Comparison of ENCODE assay signal across 8 cellular contexts in the genomic region with DNA sequence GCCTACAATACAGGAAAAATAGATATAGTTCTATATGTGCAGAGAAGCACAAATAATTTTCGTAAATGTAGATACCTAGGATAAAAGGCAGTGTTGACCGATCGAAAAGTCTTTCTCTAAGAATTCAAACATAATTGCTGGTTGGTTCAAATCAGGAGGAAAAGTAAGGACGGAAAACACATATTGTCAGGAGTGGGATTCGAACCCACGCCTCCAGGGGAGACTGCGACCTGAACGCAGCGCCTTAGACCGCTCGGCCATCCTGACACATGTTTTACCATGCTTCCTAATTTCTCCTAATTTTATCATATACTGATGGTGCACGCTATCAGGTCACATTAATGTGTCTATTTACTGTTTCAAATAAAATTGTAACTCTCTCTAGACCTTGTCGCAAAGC. TPM values are rescaled to one million over a fixed set of nuclear protein-coding genes. Genes with fewer than 3 reads are reported as not detected.
A peak's percentile ranks its signal among the peaks of the same experiment; 100 is the strongest.
DNase-seq lines count a peak whose midpoint lies in the region; ATAC-seq and TF ChIP-seq lines count a peak whose summit lies in the region.
"Not testable (repeated sequence)": the region's sequence is repeated elsewhere in the genome, so short reads cannot be mapped to it uniquely, and the experiment has no call there.

No MANE protein-coding gene starts in this region.

- not testable (repeated sequence) for H3K9me3 ChIP-seq in T-helper 17 cell (ENCODE audit: control insufficient read depth, low read length, poor library complexity, severe bottlenecking); neutrophil; subcutaneous abdominal adipose tissue (ENCODE audit: control insufficient read depth in 5 of 5, low read length in 5 of 5)

- H3K36me3 ChIP-seq in neutrophil = peaks cover 16% of the 10 kb centered on the region
- not testable (repeated sequence) for H3K36me3 ChIP-seq in subcutaneous abdominal adipose tissue (ENCODE audit: control insufficient read depth in 5 of 5, insufficient read depth in 5 of 5, low read length in 5 of 5)

- TF ChIP-seq CTCF in glutamatergic neuron (IDR thresholded peaks at IDR 0.05; ENCODE audit: partially characterized antibody, unreplicated experiment); neutrophil (IDR thresholded peaks at IDR 0.05): not testable (repeated sequence)

- not testable (repeated sequence) for H3K27me3 Mint-ChIP-seq in T-helper 17 cell
- peaks cover 14% of the 10 kb centered on the region for H3K27me3 Mint-ChIP-seq in activated naive CD8-positive, alpha-beta T cell treated with anti-CD3 and anti-CD28 coated beads, Interleukin-2, amount 10 ng/mL, durations not matched to agents 7 days and 5 days
- peaks cover 28% of the 10 kb centered on the region for H3K27me3 Mint-ChIP-seq in glutamatergic neuron (ENCODE audit: unreplicated experiment)

- peak overlapping the region; percentile 100 for H3K27ac Mint-ChIP-seq in T-helper 17 cell
- H3K27ac Mint-ChIP-seq in activated naive CD8-positive, alpha-beta T cell treated with anti-CD3 and anti-CD28 coated beads, Interleukin-2, amount 10 ng/mL, durations not matched to agents 7 days and 5 days = peak overlapping the region; percentile 95
- H3K27ac Mint-ChIP-seq in glutamatergic neuron (ENCODE audit: unreplicated experiment) = peak overlapping the region; percentile 89

- peak overlapping the region in 2 of 5 donors; percentile 73 to 81 for H3K9ac ChIP-seq in subcutaneous abdominal adipose tissue (ENCODE audit: low read length in 5 of 5)

- H3K4me1 ChIP-seq in neutrophil (ENCODE audit: control insufficient read depth in 1 of 2, insufficient read depth in 1 of 2, low read depth in 1 of 2, low read length in 1 of 2) (peaks cover 51 to 69% of the 10 kb centered on the region in 2 experiments), subcutaneous abdominal adipose tissue (ENCODE audit: control insufficient read depth in 5 of 5, insufficient read depth in 5 of 5, low read length in 5 of 5) (peaks cover 0 to 24% (median 21%) of the 10 kb centered on the region in 5 donors)

- not testable (repeated sequence) for H3K27me3 ChIP-seq in neutrophil; subcutaneous abdominal adipose tissue (ENCODE audit: control insufficient read depth in 5 of 5, insufficient read depth in 4 of 5, low read length in 5 of 5)

- in situ Hi-C loops in G401 (cut with HindIII; ENCODE audit: low sequenced_read_pairs) = not testable (repeated sequence)

- H3K27ac ChIP-seq in neutrophil = peak overlapping the region; percentile 89
- H3K27ac ChIP-seq in subcutaneous abdominal adipose tissue (ENCODE audit: low read depth, low read length) = peak overlapping the region; percentile 78

- peak overlapping the region; percentile 65 to 71 for H3K4me3 ChIP-seq in neutrophil (ENCODE audit: low read depth in 1 of 2, low read length in 1 of 2)
- H3K4me3 ChIP-seq in subcutaneous abdominal adipose tissue (ENCODE audit: low read depth in 1 of 5, low read length in 5 of 5) = peak overlapping the region; percentile 69 to 75 (median 71)

- ATAC-seq in HG02759 (IDR thresholded peaks at IDR 0.05; ENCODE audit: unreplicated experiment) (peak; percentile 46), T-helper 17 cell (peak; percentile 44)
- peak; percentile 46 for ATAC-seq in activated naive CD8-positive, alpha-beta T cell treated with anti-CD3 and anti-CD28 coated beads, Interleukin-2, amount 10 ng/mL, durations not matched to agents 7 days and 5 days (ENCODE audit: low read depth)

- H3K4me1 Mint-ChIP-seq in T-helper 17 cell = peaks cover 16% of the 10 kb centered on the region
- peaks cover 19% of the 10 kb centered on the region for H3K4me1 Mint-ChIP-seq in activated naive CD8-positive, alpha-beta T cell treated with anti-CD3 and anti-CD28 coated beads, Interleukin-2, amount 10 ng/mL, durations not matched to agents 7 days and 5 days
- H3K4me1 Mint-ChIP-seq in glutamatergic neuron (ENCODE audit: low read depth, unreplicated experiment) = peaks cover 11% of the 10 kb centered on the region

- H3K36me3 Mint-ChIP-seq in T-helper 17 cell (ENCODE audit: low read depth); activated naive CD8-positive, alpha-beta T cell treated with anti-CD3 and anti-CD28 coated beads, Interleukin-2, amount 10 ng/mL, durations not matched to agents 7 days and 5 days; glutamatergic neuron (ENCODE audit: unreplicated experiment): not testable (repeated sequence)

- DNase-seq in G401 (ENCODE audit: low spot score) (peak; percentile 81), NCI-H146 (lab: John Stamatoyannopoulos, UW) (peak; percentile 42), T-helper 17 cell (peak in 2 of 3 donors; percentile 42 to 45), glutamatergic neuron (peak; percentile 60)
- DNase-seq in activated naive CD8-positive, alpha-beta T cell treated with anti-CD3 and anti-CD28 coated beads, Interleukin-2, amount 10 ng/mL, durations not matched to agents 7 days and 5 days = peak; percentile 54

- H3K4me3 Mint-ChIP-seq in T-helper 17 cell = peak overlapping the region; percentile 89
- H3K4me3 Mint-ChIP-seq in activated naive CD8-positive, alpha-beta T cell treated with anti-CD3 and anti-CD28 coated beads, Interleukin-2, amount 10 ng/mL, durations not matched to agents 7 days and 5 days = peak overlapping the region; percentile 89
- H3K4me3 Mint-ChIP-seq in glutamatergic neuron (ENCODE audit: unreplicated experiment) = peak overlapping the region; percentile 92

- not testable (repeated sequence) for H3K9me3 Mint-ChIP-seq in activated naive CD8-positive, alpha-beta T cell treated with anti-CD3 and anti-CD28 coated beads, Interleukin-2, amount 10 ng/mL, durations not matched to agents 7 days and 5 days
- peaks cover 22% of the 10 kb centered on the region for H3K9me3 Mint-ChIP-seq in glutamatergic neuron (ENCODE audit: unreplicated experiment)

- POLR2A ChIA-PET in activated naive CD8-positive, alpha-beta T cell treated with anti-CD3 and anti-CD28 coated beads, Interleukin-2, amount 10 ng/mL, durations not matched to agents 7 days and 5 days (lab: Charles Lee) = interaction anchor here (1.2 to 1.5 kb wide), 2 partner anchors 10 to 205 kb away, joined by 3 to 8 read pairs; no protein-coding TSS in a partner anchor

RNA-seq across cellular contexts. Expression of a gene that starts 5.8 kb away (rescaled TPM):
- 0.06 and 1.1 TPM in 2 replicates for total RNA-seq in G401 (2014; rRNA removed; shearing (Covaris generic))
- total RNA-seq in T-helper 17 cell (under 1 TPM; 0.27 to 0.50 TPM), glutamatergic neuron (ENCODE audit: unreplicated experiment) (not detected)
- 1 to 10 TPM; 1.2 to 1.4 TPM for total RNA-seq in activated naive CD8-positive, alpha-beta T cell treated with anti-CD3 and anti-CD28 coated beads, Interleukin-2, amount 10 ng/mL, durations not matched to agents 7 days and 5 days

RNA-seq across cellular contexts. Expression of a gene that starts 19.5 kb away (rescaled TPM):
- total RNA-seq in G401 (2014; rRNA removed; shearing (Covaris generic)) = not detected in 2 replicates
- 1 to 10 TPM in 1 of 2 donors, under 1 TPM in 1; 0.31 to 4.3 TPM for total RNA-seq in T-helper 17 cell
- total RNA-seq in activated naive CD8-positive, alpha-beta T cell treated with anti-CD3 and anti-CD28 coated beads, Interleukin-2, amount 10 ng/mL, durations not matched to agents 7 days and 5 days = 1 to 10 TPM; 1.9 to 2.3 TPM
- total RNA-seq in glutamatergic neuron (ENCODE audit: unreplicated experiment) = not detected

RNA-seq across cellular contexts. Expression of a gene that starts 24.9 kb away (rescaled TPM):
- 0.07 TPM in 1 of 2 replicates, not detected in the other for total RNA-seq in G401 (2014; rRNA removed; shearing (Covaris generic))
- total RNA-seq in T-helper 17 cell (1 to 10 TPM; 2.5 to 6.1 TPM), glutamatergic neuron (ENCODE audit: unreplicated experiment) (not detected)
- total RNA-seq in activated naive CD8-positive, alpha-beta T cell treated with anti-CD3 and anti-CD28 coated beads, Interleukin-2, amount 10 ng/mL, durations not matched to agents 7 days and 5 days = 1 to 10 TPM; 1.3 to 2.4 TPM

Comparison
In these comparisons a context has a peak if more than half of its experiments do, and no peak if none do; other contexts are left out.
1. Peak in every context shown above with its lines: DNase-seq, ATAC-seq, H3K4me3 ChIP-seq and H3K27ac ChIP-seq.